Comparison of ENCODE assay signal across 25 cellular contexts in genomic region chr5:156722358-156722757, GRCh38.
DNase-seq lines count a peak whose midpoint lies in the region; ATAC-seq and TF ChIP-seq lines count a peak whose summit lies in the region.
"Had no signal": no experiment of that assay in that cellular context is flagged by ENCODE, and none has a peak within 500 bp of the region (broad histone marks: within the 10 kb centered on the region; RNA-seq: fewer than 3 reads in every experiment).

No MANE protein-coding gene starts in this region.

- no peak for TF ChIP-seq POLR2A in IMR-90 (IDR thresholded peaks at IDR 0.05; ENCODE audit: low read depth, low read length)

- H3K56ac ChIP-seq in IMR-90 (ENCODE audit: extremely low read depth, insufficient read depth, low read length), result no peak overlapping the region

- ATAC-seq in Right ventricle myocardium superior (ENCODE audit: poor library complexity) (peak; percentile 58), IMR-90 (ENCODE audit: low read depth) (peak; percentile 35; the same call in 1 of the 2 replicates), omental fat pad (ENCODE audit: low FRiP score) (no peak)
- ATAC-seq: GM12878 had no signal

- no peak overlapping the region for H3K18ac ChIP-seq in IMR-90 (ENCODE audit: low read depth, low read length)

- no peak overlapping the region for H2AK9ac ChIP-seq in IMR-90 (replicated peaks; ENCODE audit: low read depth, low read length, poor library complexity)

- no peaks in the 10 kb centered on the region for H3K9me1 ChIP-seq in IMR-90 (ENCODE audit: insufficient read depth, low read length)

- no peak overlapping the region for H4K8ac ChIP-seq in IMR-90 (ENCODE audit: low read depth in 2 of 2, low read length in 2 of 2)

- H3K27ac ChIP-seq in IMR-90 (ENCODE audit: insufficient read depth, low read length), result no peak overlapping the region
- peak overlapping the region; percentile 53 for H3K27ac ChIP-seq in left ventricle myocardium inferior (replicated peaks)
- H3K27ac ChIP-seq: BLaER1 had no signal

- no peak overlapping the region for H3K14ac ChIP-seq in IMR-90 (replicated peaks; ENCODE audit: low read depth, low read length)

- intact Hi-C loops in Right ventricle myocardium superior (cut with DNase I), result no loop called here
- intact Hi-C loops in cardiac septum (cut with DNase I), result no loop called here
- intact Hi-C loops in IMR-90 (cut with micrococcal nuclease), result no loop called here
- intact Hi-C loops in left ventricle myocardium inferior (cut with micrococcal nuclease), result no loop called here

- no peaks in the 10 kb centered on the region for H3K79me1 ChIP-seq in IMR-90 (ENCODE audit: low read depth in 1 of 2, low read length in 2 of 2)

- no peak overlapping the region for H2AFZ ChIP-seq in IMR-90 (replicated peaks; ENCODE audit: low read length, poor library complexity)

- H3K9me3 ChIP-seq in IMR-90 (ENCODE audit: control insufficient read depth, insufficient read depth, low read length) (no peaks in the 10 kb centered on the region), left ventricle myocardium inferior (replicated peaks) (no peaks in the 10 kb centered on the region)
- H3K9me3 ChIP-seq: BE2C, BLaER1 had no signal

- CTCF ChIA-PET in IMR-90 (lab: Yijun Ruan, JAX), result no interaction called here

- H3K4me1 ChIP-seq in IMR-90 (ENCODE audit: control insufficient read depth, insufficient read depth, low read length), result no peaks in the 10 kb centered on the region
- H3K4me1 ChIP-seq in left ventricle myocardium inferior, result peaks cover 31% of the 10 kb centered on the region
- H3K4me1 ChIP-seq: BE2C had no signal

- no peak overlapping the region for H2BK120ac ChIP-seq in IMR-90 (ENCODE audit: low read depth, low read length)

- H2BK20ac ChIP-seq in IMR-90 (ENCODE audit: low read depth, low read length), result no peak overlapping the region

- TF ChIP-seq CTCF in IMR-90 (conservative IDR thresholded peaks at IDR 0.05; ENCODE audit: low read depth, low read length) (no peak), left ventricle myocardium inferior (IDR thresholded peaks at IDR 0.05; ENCODE audit: borderline replicate concordance) (no peak), omental fat pad (IDR thresholded peaks at IDR 0.05) (no peak)

- no peaks in the 10 kb centered on the region for H3K36me3 ChIP-seq in IMR-90 (ENCODE audit: control insufficient read depth, insufficient read depth, low read length)
- H3K36me3 ChIP-seq in left ventricle myocardium inferior, result no peaks in the 10 kb centered on the region
- H3K36me3 ChIP-seq: BE2C, BLaER1 had no signal

- H4K91ac ChIP-seq in IMR-90 (ENCODE audit: insufficient read depth, low read depth, low read length), result no peak overlapping the region

- H3K23ac ChIP-seq in IMR-90 (ENCODE audit: low read depth, low read length), result no peak overlapping the region

- H3K4ac ChIP-seq in IMR-90 (ENCODE audit: low read depth, low read length), result no peak overlapping the region

- no peak for DNase-seq in Right ventricle myocardium superior
- no peak for DNase-seq in cardiac septum (ENCODE audit: low spot score)
- peak; percentile 29 for DNase-seq in IMR-90
- peak; percentile 2 for DNase-seq in fibroblast of peridontal ligament (ENCODE audit: extremely low read depth)
- DNase-seq in left ventricle myocardium inferior, result no peak
- DNase-seq in NCI-H2107 (lab: John Stamatoyannopoulos, UW), result no peak
- no peak for DNase-seq in RKO (ENCODE audit: low spot score)
- no peak for DNase-seq in omental fat pad (ENCODE audit: low spot score)
- DNase-seq: 8988T; ACHN; BE2C; C1 segment of cervical spinal cord; CD4-positive, alpha-beta memory T cell; CD4-positive, CD25-positive, alpha-beta regulatory T cell; CD8-positive, alpha-beta memory T cell; COR-L47; DMS 273 treated with DMSO at 0.1 percent for 48 hours; DMS153; DMS53; DMS79; DND-41; EL; GDM1 had no signal

- no peaks in the 10 kb centered on the region for H4K20me1 ChIP-seq in IMR-90 (ENCODE audit: insufficient read depth, low read length)
- H4K20me1 ChIP-seq: BLaER1 had no signal

- H2AK5ac ChIP-seq in IMR-90 (ENCODE audit: low read depth, low read length), result no peak overlapping the region

- no TSS peak for BruUV-seq in IMR-90 (replicated peaks; lab: Mats Ljungman, UMichigan)

- H3K4me2 ChIP-seq in IMR-90 (ENCODE audit: low read depth, low read length), result no peak overlapping the region
- H3K4me2 ChIP-seq: BLaER1 had no signal

- no peak overlapping the region for H3K4me3 ChIP-seq in IMR-90 (ENCODE audit: insufficient read depth, low read depth, low read length)
- H3K4me3 ChIP-seq in left ventricle myocardium inferior, result no peak overlapping the region
- H3K4me3 ChIP-seq: BLaER1, GM12878 had no signal

- H3K9ac ChIP-seq in IMR-90 (ENCODE audit: low read depth, low read length), result no peak overlapping the region
- H3K9ac ChIP-seq: BLaER1 had no signal

- no peak overlapping the region for H4K5ac ChIP-seq in IMR-90 (ENCODE audit: low read depth, low read length)

- H3K27me3 ChIP-seq in IMR-90 (ENCODE audit: control insufficient read depth, insufficient read depth, low read length) (no peaks in the 10 kb centered on the region), left ventricle myocardium inferior (ENCODE audit: low read depth) (no peaks in the 10 kb centered on the region)
- H3K27me3 ChIP-seq: BE2C, BLaER1 had no signal

- in situ Hi-C loops in IMR-90 (cut with MboI; ENCODE audit: low sequenced_read_pairs), result no loop called here

- no peak for TF ChIP-seq RAD21 in IMR-90 (IDR thresholded peaks at IDR 0.05; ENCODE audit: low read length)

- dilution Hi-C loops in IMR-90 (cut with HindIII; ENCODE audit: low sequenced_read_pairs, unreplicated experiment), result no loop called here

- H2BK5ac ChIP-seq in IMR-90 (ENCODE audit: low read depth, low read length, poor library complexity, severe bottlenecking), result no peak overlapping the region

- no peak overlapping the region for H2BK15ac ChIP-seq in IMR-90 (ENCODE audit: low read depth, low read length)

- POLR2A ChIA-PET in IMR-90 (lab: Charles Lee; ENCODE audit: unreplicated experiment), result no interaction called here

TF ChIP-seq in IMR-90, 13 proteins besides CTCF, POLR2A, EP300 and RAD21:
- TF ChIP-seq USF2 (IDR thresholded peaks at IDR 0.05; ENCODE audit: low read depth, low read length) (no peak), NFE2L2 (IDR thresholded peaks at IDR 0.05; ENCODE audit: low read depth, low read length) (no peak), MAZ (IDR thresholded peaks at IDR 0.05; ENCODE audit: borderline replicate concordance, low read depth, low read length) (no peak), CHD1 (IDR thresholded peaks at IDR 0.05; ENCODE audit: low read depth, low read length) (no peak), RFX5 (IDR thresholded peaks at IDR 0.05; ENCODE audit: low read depth, low read length) (no peak), FOS (IDR thresholded peaks at IDR 0.05; ENCODE audit: low read depth, low read length) (no peak), RCOR1 (IDR thresholded peaks at IDR 0.05; ENCODE audit: insufficient replicate concordance, low read length) (no peak), MXI1 (IDR thresholded peaks at IDR 0.05; ENCODE audit: borderline replicate concordance, low read depth, low read length) (no peak), SMC3 (IDR thresholded peaks at IDR 0.05; ENCODE audit: low read depth, low read length) (no peak), CEBPB (IDR thresholded peaks at IDR 0.05; ENCODE audit: low read depth, low read length) (no peak), MAFK (IDR thresholded peaks at IDR 0.05; ENCODE audit: low read depth, low read length) (no peak), ELK1 (IDR thresholded peaks at IDR 0.05; ENCODE audit: borderline replicate concordance, low read depth, low read length) (no peak), BHLHE40 (IDR thresholded peaks at IDR 0.05; ENCODE audit: low read depth, low read length) (no peak)

Comparison
In these comparisons a context has a peak if more than half of its experiments do, and no peak if none do; other contexts are left out.
1. DNase-seq: peak in IMR-90 (single experiment) and fibroblast of peridontal ligament (single experiment); none in Right ventricle myocardium superior (single experiment), cardiac septum (single experiment), left ventricle myocardium inferior (single experiment), NCI-H2107 (single experiment), RKO (single experiment) and omental fat pad (single experiment).